In the genomic region with DNA sequence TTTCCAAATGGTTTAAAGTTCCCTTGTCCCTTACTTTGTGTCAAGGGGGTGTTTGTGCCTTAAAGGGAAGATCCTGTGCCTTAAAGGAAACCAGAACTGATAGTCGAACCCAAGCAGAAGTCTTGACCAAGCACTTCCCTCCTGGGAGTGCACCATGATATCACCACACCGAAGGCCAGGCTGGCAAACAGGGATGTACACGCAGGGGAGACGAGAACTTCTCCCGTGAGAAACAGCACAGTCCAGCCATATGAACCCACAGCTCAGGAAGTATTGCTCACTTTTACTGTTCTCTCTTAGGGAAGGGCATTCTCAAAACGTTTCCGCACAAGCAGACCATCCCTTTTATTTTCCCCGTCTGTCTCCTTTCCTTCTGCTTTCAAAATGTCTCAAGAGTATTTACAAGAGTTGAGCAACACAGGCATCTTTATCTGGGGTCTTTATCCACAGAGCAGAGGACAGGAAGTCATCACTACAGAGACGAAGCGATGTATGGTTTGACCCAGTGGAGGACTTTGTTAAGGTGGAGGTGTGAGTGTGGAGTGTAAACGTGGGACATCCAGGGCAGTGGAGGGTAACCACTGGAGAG, we compare ENCODE assay signal across 8 cellular contexts. TPM values are rescaled to one million over a fixed set of nuclear protein-coding genes. Genes with fewer than 3 reads are reported as not detected.
DNase-seq lines count a peak whose midpoint lies in the region; ATAC-seq, FAIRE-seq and TF ChIP-seq lines count a peak whose summit lies in the region.

No MANE protein-coding gene starts in this region.

- H3K27me3 Mint-ChIP-seq in endothelial cell (ENCODE audit: unreplicated experiment) = peaks cover 5% of the 10 kb centered on the region

- no peak overlapping the region for H3K9ac ChIP-seq in parathyroid adenoma

- H3K9me3 Mint-ChIP-seq in endothelial cell (ENCODE audit: unreplicated experiment) = no peaks in the 10 kb centered on the region

- H3K27ac ChIP-seq in parathyroid adenoma = peak overlapping the region; percentile 69

- ATAC-seq in HG03139 (IDR thresholded peaks at IDR 0.05; ENCODE audit: unreplicated experiment) = no peak
- no peak for ATAC-seq in HG03135 (IDR thresholded peaks at IDR 0.05; ENCODE audit: unreplicated experiment)

- H3K9me3 ChIP-seq in parathyroid adenoma (ENCODE audit: control insufficient read depth, low read length) = no peaks in the 10 kb centered on the region

- H3K36me3 Mint-ChIP-seq in endothelial cell (ENCODE audit: low read depth, unreplicated experiment) = no peaks in the 10 kb centered on the region

- H3K79me2 ChIP-seq in parathyroid adenoma = no peaks in the 10 kb centered on the region

- H3K36me3 ChIP-seq in parathyroid adenoma (ENCODE audit: control insufficient read depth, insufficient read depth, low read length) = no peaks in the 10 kb centered on the region

- H3K27me3 ChIP-seq in parathyroid adenoma (ENCODE audit: control insufficient read depth, insufficient read depth, low read length) = no peaks in the 10 kb centered on the region

- no peak overlapping the region for H3K4me3 ChIP-seq in parathyroid adenoma (ENCODE audit: low read depth, low read length)

- peak; percentile 38 for FAIRE-seq in GM12892 (lab: Jason Lieb, UNC)

- TF ChIP-seq POLR2A in GM12892 (IDR thresholded peaks at IDR 0.05; ENCODE audit: low read depth, low read length) = no peak
- TF ChIP-seq POLR2A in Raji (IDR thresholded peaks at IDR 0.05; ENCODE audit: insufficient read depth, low read depth, low read length) = 0 out of 2 replicates have a peak, but pooled peaks have one; percentile 13

- no peak for DNase-seq in GM12892 (ENCODE audit: insufficient read length)
- DNase-seq in endothelial cell (ENCODE audit: low spot score) = no peak
- no peak for DNase-seq in SK-N-DZ (ENCODE audit: low spot score)
- no peak for DNase-seq in mesenteric fat pad (ENCODE audit: low spot score)

- peaks cover 55% of the 10 kb centered on the region for H3K4me1 Mint-ChIP-seq in endothelial cell (ENCODE audit: unreplicated experiment)

- no peak overlapping the region for H3K4me3 Mint-ChIP-seq in endothelial cell (ENCODE audit: unreplicated experiment)

- peak overlapping the region; percentile 93 for H3K27ac Mint-ChIP-seq in endothelial cell (ENCODE audit: unreplicated experiment)

- H3K4me2 ChIP-seq in parathyroid adenoma (ENCODE audit: low read length) = peak overlapping the region; percentile 40

- TF ChIP-seq CTCF in endothelial cell (IDR thresholded peaks at IDR 0.05; ENCODE audit: unreplicated experiment) (no peak), parathyroid adenoma (IDR thresholded peaks at IDR 0.05) (no peak)

- peaks cover 15% of the 10 kb centered on the region for H3K4me1 ChIP-seq in parathyroid adenoma

- H2AFZ ChIP-seq in parathyroid adenoma = peak overlapping the region; percentile 80

RNA-seq across cellular contexts. Expression of a gene that starts 12.8 kb away (rescaled TPM):
- polyA plus RNA-seq in GM12892 (2012; ENCODE audit: missing spikeins) = 7.5 TPM
- total RNA-seq in endothelial cell (ENCODE audit: unreplicated experiment) (16.6 TPM), mesenteric fat pad (55.6 TPM)
- 13.6 and 22.3 TPM in 2 replicates for polyA plus RNA-seq in SK-N-DZ (2014; cell fraction: cytosol; rRNA removed)
- polyA plus RNA-seq in SK-N-DZ (2014; cell fraction: nucleus; rRNA removed) = 8.4 and 12.0 TPM in 2 replicates

RNA-seq across cellular contexts. Expression of a gene that starts 48.6 kb away (rescaled TPM):
- polyA plus RNA-seq in GM12892 (2012; ENCODE audit: missing spikeins) = 13.7 TPM
- total RNA-seq in endothelial cell (ENCODE audit: unreplicated experiment) (23.0 TPM), mesenteric fat pad (17.4 TPM)
- polyA plus RNA-seq in SK-N-DZ (2014; cell fraction: cytosol; rRNA removed) = 0.06 and 0.23 TPM in 2 replicates
- polyA plus RNA-seq in SK-N-DZ (2014; cell fraction: nucleus; rRNA removed) = not detected in 2 replicates
